27 cellular contexts compared by ENCODE assay signal in genomic region chr6:18206591-18206990, GRCh38.
"Had no signal": no experiment of that assay in that cellular context is flagged by ENCODE, and none has a peak within 500 bp of the region (broad histone marks: within the 10 kb centered on the region; RNA-seq: fewer than 3 reads in every experiment).

No MANE protein-coding gene starts in this region.

- H3K27me3 ChIP-seq: brain microvascular endothelial cell, esophagus muscularis mucosa, foreskin keratinocyte, heart left ventricle, left lung, neural progenitor cell had no signal

- H3K9me3 ChIP-seq: esophagus muscularis mucosa, heart left ventricle, left lung, lower lobe of right lung, psoas muscle had no signal

- H3K4me3 Mint-ChIP-seq: activated CD4-positive, alpha-beta memory T cell treated with anti-CD3 and anti-CD28 coated beads, Interleukin-2, amount 10 ng/mL, durations not matched to agents 7 days and 5 days; activated CD4-positive, alpha-beta T cell treated with anti-CD3 and anti-CD28 coated beads, Interleukin-2, amount 10 ng/mL, durations not matched to agents 7 days and 5 days; activated T-cell treated with anti-CD3 and anti-CD28 coated beads, Interleukin-2, amount 50 U/mL, for 24 hours; natural killer cell; neural progenitor cell; T-helper 17 cell had no signal

- H3K9me3 Mint-ChIP-seq: activated CD4-positive, alpha-beta memory T cell treated with anti-CD3 and anti-CD28 coated beads, Interleukin-2, amount 10 ng/mL, durations not matched to agents 7 days and 5 days; activated CD4-positive, alpha-beta T cell treated with anti-CD3 and anti-CD28 coated beads, Interleukin-2, amount 10 ng/mL, durations not matched to agents 7 days and 5 days; activated T-cell treated with anti-CD3 and anti-CD28 coated beads, Interleukin-2, amount 50 U/mL, for 24 hours; natural killer cell; neural progenitor cell had no signal

- H3K27ac ChIP-seq: brain microvascular endothelial cell, foreskin keratinocyte, left lung, lower lobe of right lung, neural progenitor cell, parathyroid adenoma, psoas muscle had no signal

- DNase-seq: activated CD4-positive, alpha-beta memory T cell treated with anti-CD3 and anti-CD28 coated beads, Interleukin-2, amount 10 ng/mL, durations not matched to agents 7 days and 5 days; activated CD4-positive, alpha-beta T cell treated with anti-CD3 and anti-CD28 coated beads, Interleukin-2, amount 10 ng/mL, durations not matched to agents 7 days and 5 days; activated CD4-positive, CD25-positive, alpha-beta regulatory T cell treated with anti-CD3 and anti-CD28 coated beads, Interleukin-2, amount 50 U/mL, for 72 hours; activated CD8-positive, alpha-beta memory T cell treated with anti-CD3 and anti-CD28 coated beads, Interleukin-2, amount 50 U/mL, for 48 hours; activated gamma-delta T cell treated with Interleukin-2 at 50 U/mL for 16 hours; activated naive CD4-positive, alpha-beta T cell treated with anti-CD3 and anti-CD28 coated beads, Interleukin-2, amount 50 U/mL, for 16 hours; activated T-cell treated with anti-CD3 and anti-CD28 coated beads, Interleukin-2, amount 50 U/mL, for 24 hours; amniotic stem cell; brain microvascular endothelial cell; foreskin keratinocyte; heart left ventricle; kidney glomerular epithelial cell; left lung; lower lobe of right lung; mesenchymal stem cell; natural killer cell; occipital lobe; psoas muscle; stimulated activated CD4-positive, alpha-beta T cell treated with anti-CD3 and anti-CD28 coated beads, Interleukin-15, amount 100 ng/mL, for 24 hours; stimulated activated CD4-positive, alpha-beta T cell treated with anti-CD3 and anti-CD28 coated beads, Interleukin-2, amount 100 ng/mL, for 24 hours; stimulated activated naive CD4-positive, alpha-beta T cell; T-helper 17 cell; T1000; trophoblast cell had no signal

- H3K36me3 ChIP-seq: neural progenitor cell had no signal

- H3K9ac ChIP-seq: neural progenitor cell, parathyroid adenoma had no signal

- H3K27ac Mint-ChIP-seq: activated CD4-positive, alpha-beta memory T cell treated with anti-CD3 and anti-CD28 coated beads, Interleukin-2, amount 10 ng/mL, durations not matched to agents 7 days and 5 days; activated CD4-positive, alpha-beta T cell treated with anti-CD3 and anti-CD28 coated beads, Interleukin-2, amount 10 ng/mL, durations not matched to agents 7 days and 5 days; activated T-cell treated with anti-CD3 and anti-CD28 coated beads, Interleukin-2, amount 50 U/mL, for 24 hours; natural killer cell; neural progenitor cell had no signal

- H3K4me3 ChIP-seq: heart left ventricle, left lung, lower lobe of right lung, neural progenitor cell, psoas muscle had no signal

- H3K27me3 Mint-ChIP-seq: activated CD4-positive, alpha-beta memory T cell treated with anti-CD3 and anti-CD28 coated beads, Interleukin-2, amount 10 ng/mL, durations not matched to agents 7 days and 5 days; activated CD4-positive, alpha-beta T cell treated with anti-CD3 and anti-CD28 coated beads, Interleukin-2, amount 10 ng/mL, durations not matched to agents 7 days and 5 days; activated T-cell treated with anti-CD3 and anti-CD28 coated beads, Interleukin-2, amount 50 U/mL, for 24 hours; T-helper 17 cell had no signal

- H3K4me1 ChIP-seq: foreskin keratinocyte, heart left ventricle, left lung, lower lobe of right lung, neural progenitor cell, parathyroid adenoma, psoas muscle had no signal

- H3K4me1 Mint-ChIP-seq: natural killer cell had no signal
